ENCODE assay signal across 16 cellular contexts in genomic region chr18:49050462-49050861, GRCh38.
"Had no signal": no experiment of that assay in that cellular context is flagged by ENCODE, and none has a peak within 500 bp of the region (broad histone marks: within the 10 kb centered on the region; RNA-seq: fewer than 3 reads in every experiment).

No MANE protein-coding gene starts in this region.

- DNase-seq: activated CD4-positive, alpha-beta memory T cell treated with anti-CD3 and anti-CD28 coated beads for 36 hours; activated CD4-positive, alpha-beta T cell treated with anti-CD3 and anti-CD28 coated beads for 36 hours; activated CD8-positive, alpha-beta memory T cell treated with anti-CD3 and anti-CD28 coated beads, Interleukin-2, amount 10 ng/mL, durations not matched to agents 7 days and 5 days; activated effector memory CD4-positive, alpha-beta T cell treated with anti-CD3 and anti-CD28 coated beads, Interleukin-2, amount 50 U/mL, for 16 hours; activated T-cell treated with anti-CD3 and anti-CD28 coated beads, Interleukin-2, amount 50 U/mL, for 24 hours; adrenal gland; hypothalamus; kidney glomerular epithelial cell; mesenchymal stem cell; naive thymus-derived CD8-positive, alpha-beta T cell; nucleus accumbens; posterior cingulate gyrus; retina; upper lobe of right lung had no signal

- H3K27ac ChIP-seq: adrenal gland, thoracic aorta, upper lobe of right lung had no signal

- ATAC-seq: activated CD4-positive, alpha-beta T cell treated with anti-CD3 and anti-CD28 coated beads for 36 hours; activated CD8-positive, alpha-beta memory T cell treated with anti-CD3 and anti-CD28 coated beads, Interleukin-2, amount 10 ng/mL, durations not matched to agents 7 days and 5 days; naive thymus-derived CD8-positive, alpha-beta T cell; stimulated activated effector memory CD8-positive, alpha-beta T cell treated with anti-CD3 and anti-CD28 coated beads, Interleukin-12 subunit alpha, Interleukin-12 subunit beta, amount 100 ng/mL, for 72 hours; upper lobe of right lung had no signal

- H3K9me3 ChIP-seq: adrenal gland, thoracic aorta, upper lobe of right lung had no signal

- H3K4me3 ChIP-seq: adrenal gland, thoracic aorta, upper lobe of right lung had no signal

- H3K27me3 ChIP-seq: adrenal gland, upper lobe of right lung had no signal

- H3K36me3 ChIP-seq: adrenal gland, thoracic aorta, upper lobe of right lung had no signal
